Comparison of ENCODE assay signal across 9 cellular contexts in genomic region chr19:15404780-15405211, GRCh38. TPM values are rescaled to one million over a fixed set of nuclear protein-coding genes. Genes with fewer than 3 reads are reported as not detected.
A peak's percentile ranks its signal among the peaks of the same experiment; 100 is the strongest.
DNase-seq lines count a peak whose midpoint lies in the region; ATAC-seq and TF ChIP-seq lines count a peak whose summit lies in the region.
"Had no signal": no experiment of that assay in that cellular context is flagged by ENCODE, and none has a peak within 500 bp of the region (broad histone marks: within the 10 kb centered on the region; RNA-seq: fewer than 3 reads in every experiment).

No MANE protein-coding gene starts in this region.

- H3K4me2 ChIP-seq in mammary epithelial cell (ENCODE audit: insufficient read depth, low read depth, low read length): no peak overlapping the region

- intact Hi-C loops in cardiac septum (cut with DNase I) (no loop called here), tibial artery (cut with DNase I; ENCODE audit: low total_unique reads) (loop anchor here (10.0 kb wide), 1 partner anchor 150 kb away; no protein-coding TSS in a partner anchor), mammary epithelial cell (cut with micrococcal nuclease) (no loop called here)

- H3K79me2 ChIP-seq in mammary epithelial cell (ENCODE audit: insufficient read depth, low read length): peaks cover 97% of the 10 kb centered on the region

- no peak for ATAC-seq in central memory CD8-positive, alpha-beta T cell (replicated peaks; ENCODE audit: extremely low read depth, poor library complexity, severe bottlenecking)
- no peak for ATAC-seq in naive thymus-derived CD8-positive, alpha-beta T cell
- ATAC-seq in GM18870 (IDR thresholded peaks at IDR 0.05; ENCODE audit: unreplicated experiment): no peak

- CTCF ChIA-PET in mammary epithelial cell (lab: Charles Lee; ENCODE audit: low non-redundant PET): no interaction called here

- DNase-seq in cardiac muscle cell (ENCODE audit: low read depth in 1 of 2, low spot score in 1 of 2) (no peak), cardiac septum (ENCODE audit: low spot score) (no peak), tibial artery (peak in 1 of 2 donors; percentile 32), cerebellar nuclear complex (lab: John Stamatoyannopoulos, UW) (no peak), mammary epithelial cell (no peak)
- no peak for DNase-seq in central memory CD8-positive, alpha-beta T cell (ENCODE audit: low spot score in 2 of 2)
- DNase-seq in naive thymus-derived CD8-positive, alpha-beta T cell: no peak
- DNase-seq: H7 had no signal

- H3K36me3 ChIP-seq in cardiac muscle cell (peaks cover 17% of the 10 kb centered on the region), tibial artery (peaks cover 15 to 52% (median 41%) of the 10 kb centered on the region in 3 donors), mammary epithelial cell (ENCODE audit: insufficient read depth, low read length) (peaks cover 24% of the 10 kb centered on the region)

- no peaks in the 10 kb centered on the region for H3K9me3 ChIP-seq in cardiac muscle cell (ENCODE audit: low read depth)
- no peaks in the 10 kb centered on the region for H3K9me3 ChIP-seq in tibial artery
- H3K9me3 ChIP-seq in mammary epithelial cell (replicated peaks; ENCODE audit: insufficient read depth, low read length): no peaks in the 10 kb centered on the region

- H4K20me1 ChIP-seq in mammary epithelial cell (ENCODE audit: insufficient read depth, low read length): no peaks in the 10 kb centered on the region

- peaks cover 30% of the 10 kb centered on the region for H3K36me3 Mint-ChIP-seq in central memory CD8-positive, alpha-beta T cell (ENCODE audit: insufficient read depth)
- H3K36me3 Mint-ChIP-seq in naive thymus-derived CD8-positive, alpha-beta T cell: peaks cover 0 to 83% (median 2%) of the 10 kb centered on the region in 3 donors

- POLR2A ChIA-PET in naive thymus-derived CD8-positive, alpha-beta T cell (lab: Charles Lee): interaction anchor here (0.6 to 0.7 kb wide), 2 partner anchors 18 to 161 kb away, joined by 3 to 6 read pairs; no protein-coding TSS in a partner anchor

- H3K4me1 Mint-ChIP-seq in central memory CD8-positive, alpha-beta T cell: peaks cover 36% of the 10 kb centered on the region
- peaks cover 12 to 62% (median 50%) of the 10 kb centered on the region in 4 donors for H3K4me1 Mint-ChIP-seq in naive thymus-derived CD8-positive, alpha-beta T cell

- TF ChIP-seq CTCF in cardiac muscle cell (IDR thresholded peaks at IDR 0.05; ENCODE audit: low read depth, low read length): no peak
- no peak for TF ChIP-seq CTCF in tibial artery (IDR thresholded peaks at IDR 0.05)
- no peak for TF ChIP-seq CTCF in mammary epithelial cell (conservative IDR thresholded peaks at IDR 0.05 in 1 of 2, IDR thresholded peaks at IDR 0.05 in 1 of 2; ENCODE audit: extremely low read depth in 1 of 2, insufficient read depth in 1 of 2, low read depth in 1 of 2, low read length in 2 of 2)

- H3K4me3 Mint-ChIP-seq in central memory CD8-positive, alpha-beta T cell: no peak overlapping the region
- peak overlapping the region in 6 of 10 donors; percentile 1 to 47 (median 32) for H3K4me3 Mint-ChIP-seq in naive thymus-derived CD8-positive, alpha-beta T cell

- no peaks in the 10 kb centered on the region for H3K27me3 Mint-ChIP-seq in central memory CD8-positive, alpha-beta T cell
- no peaks in the 10 kb centered on the region for H3K27me3 Mint-ChIP-seq in naive thymus-derived CD8-positive, alpha-beta T cell

- dilution Hi-C loops in mammary epithelial cell (cut with HindIII; ENCODE audit: low sequenced_read_pairs): loop anchor here (5.0 kb wide), 1 partner anchor 58 kb away; the partner anchor contains the start of gene RASAL3

- in situ Hi-C loops in mammary epithelial cell (cut with MboI; ENCODE audit: low sequenced_read_pairs in 2 of 2): no loop called here

- no peak overlapping the region for H3K9ac ChIP-seq in mammary epithelial cell (ENCODE audit: insufficient read depth, low read length)

- no TSS peak for BruUV-seq in mammary epithelial cell (replicated peaks; lab: Mats Ljungman, UMichigan)

- 96% methylated on average over 3 of the region's 3 CpGs for WGBS in mammary epithelial cell (ENCODE audit: low coverage, missing lambda C conversion rate)

- no peaks in the 10 kb centered on the region for H3K9me3 Mint-ChIP-seq in central memory CD8-positive, alpha-beta T cell
- no peaks in the 10 kb centered on the region for H3K9me3 Mint-ChIP-seq in naive thymus-derived CD8-positive, alpha-beta T cell

- H3K27ac Mint-ChIP-seq in central memory CD8-positive, alpha-beta T cell (ENCODE audit: low read depth): peak overlapping the region; percentile 80
- peak overlapping the region in 9 of 10 donors; percentile 27 to 90 (median 69) for H3K27ac Mint-ChIP-seq in naive thymus-derived CD8-positive, alpha-beta T cell

- no peak overlapping the region for H2AFZ ChIP-seq in mammary epithelial cell (ENCODE audit: low read depth, low read length)

- peak overlapping the region; percentile 98 for H3K27ac ChIP-seq in cardiac muscle cell
- peak overlapping the region; percentile 69 to 71 for H3K27ac ChIP-seq in tibial artery
- H3K27ac ChIP-seq in mammary epithelial cell (ENCODE audit: insufficient read depth, low read depth, low read length): no peak overlapping the region

- H3K4me1 ChIP-seq in cardiac muscle cell (ENCODE audit: low read depth): peaks cover 44% of the 10 kb centered on the region
- H3K4me1 ChIP-seq in tibial artery: peaks cover 7 to 79% (median 44%) of the 10 kb centered on the region in 4 donors
- H3K4me1 ChIP-seq in mammary epithelial cell (ENCODE audit: insufficient read depth, low read length): peaks cover 4% of the 10 kb centered on the region

- H3K4me3 ChIP-seq in cardiac muscle cell (no peak overlapping the region), tibial artery (no peak overlapping the region), mammary epithelial cell (replicated peaks in 1 of 3; ENCODE audit: insufficient read depth in 1 of 3, low read depth in 2 of 3, low read length in 3 of 3) (no peak overlapping the region)

- H3K27me3 ChIP-seq in cardiac muscle cell: no peaks in the 10 kb centered on the region
- no peaks in the 10 kb centered on the region for H3K27me3 ChIP-seq in tibial artery
- no peaks in the 10 kb centered on the region for H3K27me3 ChIP-seq in mammary epithelial cell (ENCODE audit: insufficient read depth, low read length)

RNA-seq across cellular contexts. Expression of gene AKAP8L, which starts 14.0 kb away (rescaled TPM):
- total RNA-seq in cardiac muscle cell (207 and 410 TPM in 2 replicates), cardiac septum (63.1 TPM), mammary epithelial cell (10 to 100 TPM; 55.0 to 75.9 TPM)
- polyA plus RNA-seq in cardiac muscle cell (235 and 328 TPM in 2 replicates), mammary epithelial cell (24.6 TPM)
- 100 to 1,000 TPM; 231 to 232 TPM for total RNA-seq in naive thymus-derived CD8-positive, alpha-beta T cell
- polyA plus RNA-seq in naive thymus-derived CD8-positive, alpha-beta T cell: 10 to 100 TPM; 38.7 to 80.7 (median 40.6) TPM
- polyA minus RNA-seq in mammary epithelial cell: 47.1 TPM

RNA-seq across cellular contexts. Expression of gene AKAP8, which starts 25.2 kb away (rescaled TPM):
- total RNA-seq in cardiac muscle cell: 16.3 and 34.5 TPM in 2 replicates
- polyA plus RNA-seq in cardiac muscle cell: 17.8 and 24.1 TPM in 2 replicates
- 19.2 TPM for total RNA-seq in cardiac septum
- total RNA-seq in naive thymus-derived CD8-positive, alpha-beta T cell: 10 to 100 TPM; 74.2 to 86.9 TPM
- polyA plus RNA-seq in naive thymus-derived CD8-positive, alpha-beta T cell: 10 to 100 TPM; 12.8 to 16.7 (median 14.2) TPM
- total RNA-seq in mammary epithelial cell: 10 to 100 TPM; 12.8 to 33.2 TPM
- 13.7 TPM for polyA plus RNA-seq in mammary epithelial cell
- 4.7 TPM for polyA minus RNA-seq in mammary epithelial cell

RNA-seq across cellular contexts. Expression of gene WIZ, which starts 45.0 kb away (rescaled TPM):
- total RNA-seq in cardiac muscle cell (60.4 and 82.7 TPM in 2 replicates), cardiac septum (21.6 TPM), mammary epithelial cell (10 to 100 TPM in 1 of 2 donors, 1 to 10 TPM in 1; 8.8 to 39.6 TPM)
- polyA plus RNA-seq in cardiac muscle cell (40.3 and 45.9 TPM in 2 replicates), mammary epithelial cell (14.0 TPM)
- 10 to 100 TPM; 30.3 to 32.6 TPM for total RNA-seq in naive thymus-derived CD8-positive, alpha-beta T cell
- polyA plus RNA-seq in naive thymus-derived CD8-positive, alpha-beta T cell: 1 to 10 TPM in 1 of 3 donors, under 1 TPM in 2; 0.57 to 2.0 (median 0.75) TPM
- 5.2 TPM for polyA minus RNA-seq in mammary epithelial cell

RNA-seq across cellular contexts. Expression of gene RASAL3, which starts 59.5 kb away (rescaled TPM):
- total RNA-seq in cardiac muscle cell (0.14 TPM in 1 of 2 replicates, not detected in the other), cardiac septum (1.7 TPM), mammary epithelial cell (not detected)
- polyA plus RNA-seq in cardiac muscle cell (0.46 TPM in 1 of 2 replicates, not detected in the other), mammary epithelial cell (not detected)
- total RNA-seq in naive thymus-derived CD8-positive, alpha-beta T cell: 100 to 1,000 TPM; 218 TPM
- 100 to 1,000 TPM in 1 of 3 donors, 10 to 100 TPM in 2; 50.5 to 159 (median 98.9) TPM for polyA plus RNA-seq in naive thymus-derived CD8-positive, alpha-beta T cell
- not detected for polyA minus RNA-seq in mammary epithelial cell
- total RNA-seq: H7 had no signal
